ENCODE assay signal across 10 cellular contexts in genomic region chr3:50243552-50243895, GRCh38. TPM values are rescaled to one million over a fixed set of nuclear protein-coding genes. Genes with fewer than 3 reads are reported as not detected.
A peak's percentile ranks its signal among the peaks of the same experiment; 100 is the strongest.
DNase-seq lines count a peak whose midpoint lies in the region; ATAC-seq and TF ChIP-seq lines count a peak whose summit lies in the region.
"Had no signal": no experiment of that assay in that cellular context is flagged by ENCODE, and none has a peak within 500 bp of the region (broad histone marks: within the 10 kb centered on the region; RNA-seq: fewer than 3 reads in every experiment).

No MANE protein-coding gene starts in this region.

- no TSS peak for BruUV-seq in mammary epithelial cell (replicated peaks; lab: Mats Ljungman, UMichigan)

- H3K4me1 ChIP-seq in mammary epithelial cell (ENCODE audit: insufficient read depth, low read length) (peaks cover 74% of the 10 kb centered on the region), mononuclear cell (ENCODE audit: insufficient read depth, low read length) (peaks cover 100% of the 10 kb centered on the region), transverse colon (peaks cover 64 to 95% (median 69%) of the 10 kb centered on the region in 4 donors)

- intact Hi-C loops in mammary epithelial cell (cut with micrococcal nuclease): no loop called here
- intact Hi-C loops in transverse colon (cut with DNase I; ENCODE audit: low total_unique reads): no loop called here

- H3K4me3 ChIP-seq in mammary epithelial cell (replicated peaks in 1 of 3; ENCODE audit: insufficient read depth in 1 of 3, low read depth in 2 of 3, low read length in 3 of 3): no peak overlapping the region
- H3K4me3 ChIP-seq in mononuclear cell (ENCODE audit: low read length): peak overlapping the region; percentile 24
- H3K4me3 ChIP-seq in transverse colon: no peak overlapping the region

- no peak overlapping the region for H3K9ac ChIP-seq in mammary epithelial cell (ENCODE audit: insufficient read depth, low read length)

- peak overlapping the region; percentile 21 for H3K4me2 ChIP-seq in mammary epithelial cell (ENCODE audit: insufficient read depth, low read depth, low read length)

- H3K36me3 ChIP-seq in mammary epithelial cell (ENCODE audit: insufficient read depth, low read length) (no peaks in the 10 kb centered on the region), transverse colon (no peaks in the 10 kb centered on the region)

- in situ Hi-C loops in mammary epithelial cell (cut with MboI; ENCODE audit: low sequenced_read_pairs in 2 of 2) (no loop called here), transverse colon (cut with MboI; ENCODE audit: low pct_ligation_motif_present in 1 of 4, low pct_unique_long_range_greater_than_20kb in 1 of 4, low sequenced_read_pairs in 3 of 4) (no loop called here)

- no peak for TF ChIP-seq POLR2A in transverse colon (IDR thresholded peaks at IDR 0.05)

- H3K9me3 ChIP-seq in mammary epithelial cell (replicated peaks; ENCODE audit: insufficient read depth, low read length): no peaks in the 10 kb centered on the region
- no peaks in the 10 kb centered on the region for H3K9me3 ChIP-seq in mononuclear cell (ENCODE audit: low read depth, low read length)
- H3K9me3 ChIP-seq in transverse colon: no peaks in the 10 kb centered on the region

- CTCF ChIA-PET in activated naive CD4-positive, alpha-beta T cell treated with anti-CD3 and anti-CD28 coated beads, Interleukin-2, amount 10 ng/mL, durations not matched to agents 7 days and 5 days (lab: Charles Lee): interaction anchor here (0.7 to 4.4 kb wide), 6 partner anchors 10 to 49 kb away, joined by 3 to 24 read pairs (median 6); no protein-coding TSS in a partner anchor
- CTCF ChIA-PET in mammary epithelial cell (lab: Charles Lee; ENCODE audit: low non-redundant PET): no interaction called here

- no peak for ATAC-seq in GM21423 (IDR thresholded peaks at IDR 0.05; ENCODE audit: unreplicated experiment)

- DNase-seq in activated naive CD4-positive, alpha-beta T cell treated with anti-CD3 and anti-CD28 coated beads, Interleukin-2, amount 10 ng/mL, durations not matched to agents 7 days and 5 days: no peak
- no peak for DNase-seq in activated naive CD4-positive, alpha-beta T cell treated with anti-CD3 and anti-CD28 coated beads, Interleukin-2, amount 50 U/mL, for 16 hours
- DNase-seq in mammary epithelial cell (no peak), transverse colon (no peak)
- DNase-seq in activated effector memory CD4-positive, alpha-beta T cell treated with anti-CD3 and anti-CD28 coated beads, Interleukin-2, amount 50 U/mL, for 16 hours: no peak
- no peak for DNase-seq in effector CD8-positive, alpha-beta T cell (lab: John Stamatoyannopoulos, UW)
- DNase-seq: NCI-H2171 treated with DMSO at 0.1 percent for 48 hours, retina had no signal

- H3K27me3 ChIP-seq in mammary epithelial cell (ENCODE audit: insufficient read depth, low read length): no peaks in the 10 kb centered on the region
- H3K27me3 ChIP-seq in mononuclear cell (ENCODE audit: insufficient read depth, low read length): no peaks in the 10 kb centered on the region
- H3K27me3 ChIP-seq in transverse colon: no peaks in the 10 kb centered on the region

- H3K27ac Mint-ChIP-seq in activated naive CD4-positive, alpha-beta T cell treated with anti-CD3 and anti-CD28 coated beads, Interleukin-2, amount 10 ng/mL, durations not matched to agents 7 days and 5 days: peak overlapping the region; percentile 85

- H3K27me3 Mint-ChIP-seq in activated naive CD4-positive, alpha-beta T cell treated with anti-CD3 and anti-CD28 coated beads, Interleukin-2, amount 10 ng/mL, durations not matched to agents 7 days and 5 days: no peaks in the 10 kb centered on the region

- H3K36me3 Mint-ChIP-seq in activated naive CD4-positive, alpha-beta T cell treated with anti-CD3 and anti-CD28 coated beads, Interleukin-2, amount 10 ng/mL, durations not matched to agents 7 days and 5 days: peaks cover 38% of the 10 kb centered on the region

- H3K4me1 Mint-ChIP-seq in activated naive CD4-positive, alpha-beta T cell treated with anti-CD3 and anti-CD28 coated beads, Interleukin-2, amount 10 ng/mL, durations not matched to agents 7 days and 5 days: peaks cover 91% of the 10 kb centered on the region

- dilution Hi-C loops in mammary epithelial cell (cut with HindIII; ENCODE audit: low sequenced_read_pairs): loop anchor here (5.0 kb wide), 2 partner anchors 51 to 89 kb away; partner anchors contain the start of gene GNAT1

- no peak for TF ChIP-seq CTCF in mammary epithelial cell (conservative IDR thresholded peaks at IDR 0.05 in 1 of 2, IDR thresholded peaks at IDR 0.05 in 1 of 2; ENCODE audit: extremely low read depth in 1 of 2, insufficient read depth in 1 of 2, low read depth in 1 of 2, low read length in 2 of 2)
- no peak for TF ChIP-seq CTCF in transverse colon (IDR thresholded peaks at IDR 0.05)

- H4K20me1 ChIP-seq in mammary epithelial cell (ENCODE audit: insufficient read depth, low read length): no peaks in the 10 kb centered on the region

- 80% methylated on average over 4 of the region's 4 CpGs for WGBS in mammary epithelial cell (ENCODE audit: low coverage, missing lambda C conversion rate)
- WGBS in transverse colon (ENCODE audit: low coverage in 1 of 2), 2 donors: 90% methylated on average over 2 to 4 of the region's 4 CpGs

- no peaks in the 10 kb centered on the region for H3K9me3 Mint-ChIP-seq in activated naive CD4-positive, alpha-beta T cell treated with anti-CD3 and anti-CD28 coated beads, Interleukin-2, amount 10 ng/mL, durations not matched to agents 7 days and 5 days

- H3K4me3 Mint-ChIP-seq in activated naive CD4-positive, alpha-beta T cell treated with anti-CD3 and anti-CD28 coated beads, Interleukin-2, amount 10 ng/mL, durations not matched to agents 7 days and 5 days: no peak overlapping the region

- TF ChIP-seq EP300 in transverse colon (IDR thresholded peaks at IDR 0.05; ENCODE audit: low read depth): no peak

- peaks cover 88% of the 10 kb centered on the region for H3K79me2 ChIP-seq in mammary epithelial cell (ENCODE audit: insufficient read depth, low read length)

- H2AFZ ChIP-seq in mammary epithelial cell (ENCODE audit: low read depth, low read length): no peak overlapping the region

- H3K27ac ChIP-seq in mammary epithelial cell (ENCODE audit: insufficient read depth, low read depth, low read length) (peak overlapping the region; percentile 58), transverse colon (peak overlapping the region; percentile 69 to 91 (median 78))

RNA-seq across cellular contexts. Expression of gene GNAI2, which starts 7.5 kb away (rescaled TPM):
- total RNA-seq in mammary epithelial cell (100 to 1,000 TPM; 176 to 235 TPM), mononuclear cell (243 TPM), transverse colon (100 to 1,000 TPM in 1 of 4 donors, 10 to 100 TPM in 3; 69.6 to 322 (median 74.8) TPM)
- 511 TPM for polyA plus RNA-seq in mammary epithelial cell
- 320 TPM for polyA minus RNA-seq in mammary epithelial cell

RNA-seq across cellular contexts. Expression of gene SEMA3B, which starts 25.4 kb away (rescaled TPM):
- total RNA-seq in mammary epithelial cell (10 to 100 TPM in 1 of 2 donors, 1 to 10 TPM in 1; 4.3 to 15.5 TPM), mononuclear cell (0.42 TPM), transverse colon (100 to 1,000 TPM in 2 of 4 donors, 10 to 100 TPM in 2; 59.5 to 423 (median 122) TPM)
- polyA plus RNA-seq in mammary epithelial cell: 8.4 TPM
- 0.31 TPM for polyA minus RNA-seq in mammary epithelial cell

RNA-seq across cellular contexts. Expression of gene LSMEM2, which starts 35.4 kb away (rescaled TPM):
- total RNA-seq in mammary epithelial cell (under 1 TPM in 1 of 2 donors, not detected in 1; 0.19 TPM), mononuclear cell (not detected), transverse colon (not detected)
- polyA plus RNA-seq in mammary epithelial cell: 0.05 TPM
- polyA minus RNA-seq in mammary epithelial cell: not detected

RNA-seq across cellular contexts. Expression of gene SLC38A3, which starts 38.5 kb away (rescaled TPM):
- total RNA-seq in mammary epithelial cell (under 1 TPM in 1 of 2 donors, not detected in 1; 0.67 TPM), mononuclear cell (not detected), transverse colon (not detected)
- 0.06 TPM for polyA plus RNA-seq in mammary epithelial cell
- polyA minus RNA-seq in mammary epithelial cell: not detected

RNA-seq across cellular contexts. Expression of gene IFRD2, which starts 48.7 kb away (rescaled TPM):
- total RNA-seq in mammary epithelial cell (100 to 1,000 TPM in 1 of 2 donors, 10 to 100 TPM in 1; 65.5 to 117 TPM), mononuclear cell (19.0 TPM), transverse colon (100 to 1,000 TPM in 1 of 4 donors, 10 to 100 TPM in 3; 44.9 to 183 (median 59.5) TPM)
- polyA plus RNA-seq in mammary epithelial cell: 122 TPM
- polyA minus RNA-seq in mammary epithelial cell: 94.5 TPM
